11 cellular contexts compared by ENCODE assay signal in the genomic region with DNA sequence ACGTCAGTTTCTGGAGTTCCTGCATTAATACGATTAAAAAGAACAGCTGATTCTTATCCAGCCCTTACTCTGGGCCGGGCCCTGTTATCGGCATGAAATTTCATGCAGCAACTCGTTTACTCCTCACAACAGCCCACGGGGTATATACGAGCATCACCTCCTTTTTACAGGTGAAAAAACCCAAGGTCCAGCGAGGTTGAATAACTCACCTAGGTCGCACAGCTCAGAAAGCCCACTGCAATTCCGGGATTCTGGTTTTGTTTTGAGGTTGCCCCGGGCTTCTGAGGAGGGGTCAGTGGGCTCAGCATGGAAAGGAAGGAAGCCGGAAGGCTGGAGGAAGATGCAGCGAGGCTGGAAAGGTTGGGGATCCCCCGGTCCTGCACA. TPM values are rescaled to one million over a fixed set of nuclear protein-coding genes. Genes with fewer than 3 reads are reported as not detected.
DNase-seq lines count a peak whose midpoint lies in the region; ATAC-seq and TF ChIP-seq lines count a peak whose summit lies in the region.
"Had no signal": no experiment of that assay in that cellular context is flagged by ENCODE, and none has a peak within 500 bp of the region (broad histone marks: within the 10 kb centered on the region; RNA-seq: fewer than 3 reads in every experiment).

No MANE protein-coding gene starts in this region.

- H3K4me3 Mint-ChIP-seq in CD4-positive, CD25-positive, alpha-beta regulatory T cell, result peak overlapping the region in 3 of 4 donors; percentile 68 to 74 (median 71)
- peak overlapping the region; percentile 73 for H3K4me3 Mint-ChIP-seq in natural killer cell treated with Interleukin-12 subunit alpha and Interleukin-12 subunit beta and Interleukin-15 and Interleukin-18, amount 100 ng/mL, for 72 hours
- no peak overlapping the region for H3K4me3 Mint-ChIP-seq in osteocyte (ENCODE audit: unreplicated experiment)
- no peak overlapping the region for H3K4me3 Mint-ChIP-seq in stimulated activated naive B cell treated with anti-CD40 and anti-IgM and Interleukin-4, amounts not matched to agents 10 μg/mL and 1 μg/mL and 100 μg/mL, for 72 hours

- no peak overlapping the region for H3K27ac ChIP-seq in CD4-positive, CD25-positive, alpha-beta regulatory T cell (ENCODE audit: insufficient read depth, low read length, poor library complexity, severe bottlenecking)
- no peak overlapping the region for H3K27ac ChIP-seq in effector memory CD4-positive, alpha-beta T cell (ENCODE audit: insufficient read depth, low read length, poor library complexity, severe bottlenecking)

- H3K36me3 Mint-ChIP-seq in CD4-positive, CD25-positive, alpha-beta regulatory T cell, result no peaks in the 10 kb centered on the region
- no peaks in the 10 kb centered on the region for H3K36me3 Mint-ChIP-seq in natural killer cell treated with Interleukin-12 subunit alpha and Interleukin-12 subunit beta and Interleukin-15 and Interleukin-18, amount 100 ng/mL, for 72 hours
- H3K36me3 Mint-ChIP-seq in osteocyte (ENCODE audit: unreplicated experiment), result no peaks in the 10 kb centered on the region
- no peaks in the 10 kb centered on the region for H3K36me3 Mint-ChIP-seq in stimulated activated naive B cell treated with anti-CD40 and anti-IgM and Interleukin-4, amounts not matched to agents 10 μg/mL and 1 μg/mL and 100 μg/mL, for 72 hours

- no peaks in the 10 kb centered on the region for H3K36me3 ChIP-seq in CD4-positive, CD25-positive, alpha-beta regulatory T cell (ENCODE audit: control insufficient read depth, insufficient read depth, low read length)
- no peaks in the 10 kb centered on the region for H3K36me3 ChIP-seq in NT2/D1 (ENCODE audit: insufficient read depth, insufficient read length, low read length)
- H3K36me3 ChIP-seq in effector memory CD4-positive, alpha-beta T cell (ENCODE audit: control insufficient read depth, insufficient read depth, low read length), result no peaks in the 10 kb centered on the region

- no peak for ATAC-seq in CD4-positive, CD25-positive, alpha-beta regulatory T cell (ENCODE audit: low read depth in 2 of 2)
- ATAC-seq in natural killer cell treated with Interleukin-12 subunit alpha and Interleukin-12 subunit beta and Interleukin-15 and Interleukin-18, amount 100 ng/mL, for 72 hours, result no peak
- ATAC-seq in stimulated activated naive B cell treated with anti-CD40 and anti-IgM and Interleukin-4, amounts not matched to agents 10 μg/mL and 1 μg/mL and 100 μg/mL, for 72 hours (replicated peaks), result no peak

- peaks cover 80% of the 10 kb centered on the region for H3K27me3 Mint-ChIP-seq in CD4-positive, CD25-positive, alpha-beta regulatory T cell
- H3K27me3 Mint-ChIP-seq in natural killer cell treated with Interleukin-12 subunit alpha and Interleukin-12 subunit beta and Interleukin-15 and Interleukin-18, amount 100 ng/mL, for 72 hours, result peaks cover 21 to 32% of the 10 kb centered on the region in 2 donors
- H3K27me3 Mint-ChIP-seq in osteocyte (ENCODE audit: unreplicated experiment), result peaks cover 52% of the 10 kb centered on the region
- peaks cover 47% of the 10 kb centered on the region in 2 donors for H3K27me3 Mint-ChIP-seq in stimulated activated naive B cell treated with anti-CD40 and anti-IgM and Interleukin-4, amounts not matched to agents 10 μg/mL and 1 μg/mL and 100 μg/mL, for 72 hours

- no peaks in the 10 kb centered on the region for H3K9me3 ChIP-seq in CD4-positive, CD25-positive, alpha-beta regulatory T cell (ENCODE audit: control insufficient read depth in 2 of 2, low read length in 2 of 2)
- H3K9me3 ChIP-seq in NT2/D1 (ENCODE audit: insufficient read depth, low read length), result no peaks in the 10 kb centered on the region
- H3K9me3 ChIP-seq in effector memory CD4-positive, alpha-beta T cell (ENCODE audit: control insufficient read depth, low read length), result no peaks in the 10 kb centered on the region

- no peak for TF ChIP-seq CTCF in osteocyte (IDR thresholded peaks at IDR 0.05)

- peaks cover 25% of the 10 kb centered on the region for H3K27me3 ChIP-seq in CD4-positive, CD25-positive, alpha-beta regulatory T cell (ENCODE audit: control insufficient read depth, insufficient read depth, low read length)
- H3K27me3 ChIP-seq in NT2/D1 (ENCODE audit: insufficient read depth, insufficient read length), result peaks cover 42% of the 10 kb centered on the region
- H3K27me3 ChIP-seq in effector memory CD4-positive, alpha-beta T cell (replicated peaks; ENCODE audit: control insufficient read depth, insufficient read depth, low read length, poor library complexity, severe bottlenecking), result peaks cover 11% of the 10 kb centered on the region

- H3K9ac ChIP-seq in NT2/D1 (ENCODE audit: insufficient read length, low read depth), result peak overlapping the region; percentile 50

- peaks cover 0 to 29% (median 5%) of the 10 kb centered on the region in 4 donors for H3K4me1 Mint-ChIP-seq in CD4-positive, CD25-positive, alpha-beta regulatory T cell
- H3K4me1 Mint-ChIP-seq in natural killer cell treated with Interleukin-12 subunit alpha and Interleukin-12 subunit beta and Interleukin-15 and Interleukin-18, amount 100 ng/mL, for 72 hours (ENCODE audit: low read depth in 2 of 2), result peaks cover 12 to 15% of the 10 kb centered on the region in 2 donors
- peaks cover 4% of the 10 kb centered on the region for H3K4me1 Mint-ChIP-seq in osteocyte (ENCODE audit: unreplicated experiment)
- peaks cover 8 to 20% of the 10 kb centered on the region in 2 donors for H3K4me1 Mint-ChIP-seq in stimulated activated naive B cell treated with anti-CD40 and anti-IgM and Interleukin-4, amounts not matched to agents 10 μg/mL and 1 μg/mL and 100 μg/mL, for 72 hours

- no peak for DNase-seq in CD4-positive, CD25-positive, alpha-beta regulatory T cell
- no peak for DNase-seq in NT2/D1 (ENCODE audit: low read depth, low spot score)
- DNase-seq in effector memory CD4-positive, alpha-beta T cell, result no peak
- no peak for DNase-seq in natural killer cell treated with Interleukin-12 subunit alpha and Interleukin-12 subunit beta and Interleukin-15 and Interleukin-18, amount 100 ng/mL, for 72 hours (ENCODE audit: low spot score)
- no peak for DNase-seq in cortex of kidney (lab: John Stamatoyannopoulos, UW)
- DNase-seq in osteocyte (ENCODE audit: extremely low spot score, unreplicated experiment), result no peak
- DNase-seq in AG20443 (ENCODE audit: low spot score), result no peak
- DNase-seq in stimulated activated naive B cell treated with anti-CD40 and anti-IgM and Interleukin-4, amounts not matched to agents 10 μg/mL and 1 μg/mL and 100 μg/mL, for 72 hours, result no peak
- DNase-seq: DMS 273 treated with DMSO at 0.1 percent for 48 hours had no signal

- H3K4me1 ChIP-seq in CD4-positive, CD25-positive, alpha-beta regulatory T cell (ENCODE audit: control insufficient read depth, insufficient read depth, low read length, poor library complexity, severe bottlenecking), result peaks cover 14% of the 10 kb centered on the region
- H3K4me1 ChIP-seq in NT2/D1 (ENCODE audit: insufficient read depth, insufficient read length), result no peaks in the 10 kb centered on the region
- peaks cover 17% of the 10 kb centered on the region for H3K4me1 ChIP-seq in effector memory CD4-positive, alpha-beta T cell (ENCODE audit: control insufficient read depth, insufficient read depth, low read length, poor library complexity, severe bottlenecking)

- no peaks in the 10 kb centered on the region for H3K9me3 Mint-ChIP-seq in CD4-positive, CD25-positive, alpha-beta regulatory T cell
- no peaks in the 10 kb centered on the region for H3K9me3 Mint-ChIP-seq in natural killer cell treated with Interleukin-12 subunit alpha and Interleukin-12 subunit beta and Interleukin-15 and Interleukin-18, amount 100 ng/mL, for 72 hours
- H3K9me3 Mint-ChIP-seq in osteocyte (ENCODE audit: unreplicated experiment), result no peaks in the 10 kb centered on the region
- no peaks in the 10 kb centered on the region for H3K9me3 Mint-ChIP-seq in stimulated activated naive B cell treated with anti-CD40 and anti-IgM and Interleukin-4, amounts not matched to agents 10 μg/mL and 1 μg/mL and 100 μg/mL, for 72 hours

- peak overlapping the region in 1 of 3 donors; percentile 82 for H3K27ac Mint-ChIP-seq in CD4-positive, CD25-positive, alpha-beta regulatory T cell
- no peak overlapping the region for H3K27ac Mint-ChIP-seq in natural killer cell treated with Interleukin-12 subunit alpha and Interleukin-12 subunit beta and Interleukin-15 and Interleukin-18, amount 100 ng/mL, for 72 hours
- H3K27ac Mint-ChIP-seq in osteocyte (ENCODE audit: unreplicated experiment), result no peak overlapping the region
- H3K27ac Mint-ChIP-seq in stimulated activated naive B cell treated with anti-CD40 and anti-IgM and Interleukin-4, amounts not matched to agents 10 μg/mL and 1 μg/mL and 100 μg/mL, for 72 hours, result no peak overlapping the region

- no peak overlapping the region for H3K4me3 ChIP-seq in CD4-positive, CD25-positive, alpha-beta regulatory T cell (ENCODE audit: low read depth, low read length)
- peak overlapping the region; percentile 26 for H3K4me3 ChIP-seq in NT2/D1 (ENCODE audit: insufficient read length, low read depth)
- peak overlapping the region; percentile 48 for H3K4me3 ChIP-seq in effector memory CD4-positive, alpha-beta T cell (ENCODE audit: insufficient read depth, low read depth, low read length, poor library complexity, severe bottlenecking)

RNA-seq across cellular contexts. Expression of a gene that starts 0.6 kb away (rescaled TPM):
- not detected for total RNA-seq in CD4-positive, CD25-positive, alpha-beta regulatory T cell
- polyA plus RNA-seq in CD4-positive, CD25-positive, alpha-beta regulatory T cell, result not detected
- total RNA-seq in natural killer cell treated with Interleukin-12 subunit alpha and Interleukin-12 subunit beta and Interleukin-15 and Interleukin-18, amount 100 ng/mL, for 72 hours, result under 1 TPM in 1 of 2 donors, not detected in 1; 0.36 TPM
- not detected in 2 replicates for total RNA-seq in osteocyte
- total RNA-seq: cardiac septum, OCI-LY7 had no signal

RNA-seq across cellular contexts. Expression of a gene that starts 42.0 kb away (rescaled TPM):
- 10.9 TPM for total RNA-seq in CD4-positive, CD25-positive, alpha-beta regulatory T cell
- polyA plus RNA-seq in CD4-positive, CD25-positive, alpha-beta regulatory T cell, result 1 to 10 TPM in 3 of 4 donors, under 1 TPM in 1; 0.87 to 2.0 (median 1.5) TPM
- total RNA-seq in natural killer cell treated with Interleukin-12 subunit alpha and Interleukin-12 subunit beta and Interleukin-15 and Interleukin-18, amount 100 ng/mL, for 72 hours, result 10 to 100 TPM; 18.3 to 22.9 TPM
- 14.8 and 16.5 TPM in 2 replicates for total RNA-seq in osteocyte

RNA-seq across cellular contexts. Expression of a gene that starts 51.2 kb away (rescaled TPM):
- total RNA-seq in CD4-positive, CD25-positive, alpha-beta regulatory T cell, result 0.35 TPM
- under 1 TPM in 3 of 4 donors, not detected in 1; 0.16 to 0.34 (median 0.22) TPM for polyA plus RNA-seq in CD4-positive, CD25-positive, alpha-beta regulatory T cell
- total RNA-seq in natural killer cell treated with Interleukin-12 subunit alpha and Interleukin-12 subunit beta and Interleukin-15 and Interleukin-18, amount 100 ng/mL, for 72 hours, result under 1 TPM; 0.31 to 0.88 TPM
- total RNA-seq in osteocyte, result 4.4 and 6.0 TPM in 2 replicates

Comparison
In these comparisons a context has a peak if more than half of its experiments do, and no peak if none do; other contexts are left out.
1. H3K4me3 Mint-ChIP-seq: peak in CD4-positive, CD25-positive, alpha-beta regulatory T cell (3 of 4) and natural killer cell treated with Interleukin-12 subunit alpha and Interleukin-12 subunit beta and Interleukin-15 and Interleukin-18, amount 100 ng/mL, for 72 hours (single experiment); none in osteocyte (single experiment) and stimulated activated naive B cell treated with anti-CD40 and anti-IgM and Interleukin-4, amounts not matched to agents 10 μg/mL and 1 μg/mL and 100 μg/mL, for 72 hours (0 of 2).